Comparison of ENCODE assay signal across 8 cellular contexts in the genomic region with DNA sequence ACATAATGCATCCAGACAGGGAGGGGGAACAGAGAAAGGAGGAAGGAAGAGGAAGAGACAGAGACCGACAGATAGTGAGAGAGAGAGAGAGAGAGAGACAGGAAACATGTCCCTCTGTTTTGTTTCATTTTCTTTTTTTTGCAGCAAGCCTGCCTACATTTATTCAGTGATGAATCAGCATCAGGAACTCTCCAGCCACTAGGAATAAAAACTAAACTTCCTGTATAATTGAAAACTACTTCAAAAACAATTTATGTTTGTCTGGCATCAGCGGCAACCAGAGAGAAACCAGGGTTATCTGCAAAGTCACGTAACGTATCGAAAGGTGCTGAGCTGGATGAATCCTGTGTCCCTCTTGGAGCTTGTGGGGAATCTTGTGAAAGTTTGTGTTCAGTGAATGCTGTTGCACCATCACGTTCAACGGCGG.
DNase-seq lines count a peak whose midpoint lies in the region; ATAC-seq and TF ChIP-seq lines count a peak whose summit lies in the region.

No MANE protein-coding gene starts in this region.

- H3K27ac ChIP-seq in A673 (ENCODE audit: low read depth, low read length, poor library complexity, severe bottlenecking): no peak overlapping the region
- H3K27ac ChIP-seq in duodenal mucosa (ENCODE audit: low read depth, low read length): no peak overlapping the region

- CTCF ChIA-PET in A673 (lab: Charles Lee): no interaction called here

- peaks cover 48% of the 10 kb centered on the region for H3K27me3 ChIP-seq in A673 (replicated peaks; ENCODE audit: insufficient read depth, low read depth, low read length, poor library complexity)
- no peaks in the 10 kb centered on the region for H3K27me3 ChIP-seq in duodenal mucosa (ENCODE audit: control insufficient read depth in 1 of 2, insufficient read depth in 2 of 2, low read length in 2 of 2)

- DNase-seq in A673 (ENCODE audit: low spot score) (peak; percentile 32), NB4 (ENCODE audit: low read depth) (peak; percentile 7), pulmonary artery endothelial cell (ENCODE audit: low read depth, low spot score) (peak; percentile 50), NCI-H1048 (lab: John Stamatoyannopoulos, UW) (no peak)
- no peak for DNase-seq in effector CD4-positive, alpha-beta T cell

- no peaks in the 10 kb centered on the region for H3K36me3 ChIP-seq in A673 (ENCODE audit: insufficient read depth, low read length, poor library complexity, severe bottlenecking)
- no peaks in the 10 kb centered on the region for H3K36me3 ChIP-seq in duodenal mucosa (ENCODE audit: control insufficient read depth in 1 of 2, insufficient read depth in 2 of 2, low read length in 2 of 2)

- no TSS peak for BruUV-seq in A673 (replicated peaks; lab: Mats Ljungman, UMichigan)

- TF ChIP-seq POLR2A in NB4 (IDR thresholded peaks at IDR 0.05; ENCODE audit: extremely low read depth, insufficient read length): no peak

- POLR2A ChIA-PET in A673 (lab: Charles Lee; ENCODE audit: low non-redundant PET): no interaction called here

- peak; percentile 86 for ATAC-seq in GM19395 (IDR thresholded peaks at IDR 0.05; ENCODE audit: unreplicated experiment)
- no peak for ATAC-seq in GM21786 (IDR thresholded peaks at IDR 0.05; ENCODE audit: unreplicated experiment)

- H3K9ac ChIP-seq in duodenal mucosa (ENCODE audit: low read depth in 1 of 2, low read length in 2 of 2): peak overlapping the region in 1 of 2 donors; percentile 2

- H3K4me1 ChIP-seq in A673 (ENCODE audit: insufficient read depth, low read length, poor library complexity, severe bottlenecking): peaks cover 5% of the 10 kb centered on the region
- no peaks in the 10 kb centered on the region for H3K4me1 ChIP-seq in duodenal mucosa (ENCODE audit: control insufficient read depth in 1 of 2, insufficient read depth in 2 of 2, low read length in 2 of 2)

- no peaks in the 10 kb centered on the region for H3K9me3 ChIP-seq in A673 (ENCODE audit: low read depth, low read length, poor library complexity, severe bottlenecking)
- H3K9me3 ChIP-seq in duodenal mucosa (ENCODE audit: control insufficient read depth in 1 of 2, low read length in 2 of 2): no peaks in the 10 kb centered on the region

- H3K4me3 ChIP-seq in A673 (ENCODE audit: low read depth, low read length, poor library complexity, severe bottlenecking) (peak overlapping the region; percentile 35), NB4 (ENCODE audit: low read depth, low read length) (peak overlapping the region; percentile 0), duodenal mucosa (ENCODE audit: low read depth in 1 of 2, low read length in 2 of 2) (peak overlapping the region; percentile 33 to 49)

- intact Hi-C loops in A673 (cut with micrococcal nuclease; ENCODE audit: unreplicated experiment): no loop called here

- TF ChIP-seq CTCF in A673 (conservative IDR thresholded peaks at IDR 0.05; ENCODE audit: low read depth, low read length): no peak
- no peak for TF ChIP-seq CTCF in NB4 (IDR thresholded peaks at IDR 0.05; ENCODE audit: low read depth, low read length)

Comparison
In these comparisons a context has a peak if more than half of its experiments do, and no peak if none do; other contexts are left out.
1. DNase-seq: peak in A673 (single experiment), NB4 (single experiment) and pulmonary artery endothelial cell (single experiment); none in NCI-H1048 (single experiment) and effector CD4-positive, alpha-beta T cell (single experiment).
2. Peak in every context shown above with its lines, with median percentiles within 50 percentile points of each other: H3K4me3 ChIP-seq.